ENCODE assay signal across 25 cellular contexts in the genomic region with DNA sequence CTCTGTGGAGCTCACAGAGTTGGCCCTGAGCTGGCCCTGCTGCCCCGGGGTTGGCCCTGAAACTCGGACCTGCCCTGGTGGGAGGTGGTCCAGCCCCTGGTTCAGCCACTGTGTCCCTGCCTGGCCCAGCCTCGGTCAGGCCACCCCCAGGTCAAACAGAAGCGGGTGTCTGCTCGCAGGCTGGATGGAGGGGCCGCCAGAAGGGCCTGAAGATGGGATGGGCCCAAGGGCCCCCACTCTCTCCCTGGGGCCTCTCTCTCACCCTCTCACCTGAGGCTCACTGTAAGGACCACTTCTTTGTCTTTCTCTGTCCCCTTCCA. TPM values are rescaled to one million over a fixed set of nuclear protein-coding genes. Genes with fewer than 3 reads are reported as not detected.
DNase-seq lines count a peak whose midpoint lies in the region; ATAC-seq and TF ChIP-seq lines count a peak whose summit lies in the region.
"Had no signal": no experiment of that assay in that cellular context is flagged by ENCODE, and none has a peak within 500 bp of the region (broad histone marks: within the 10 kb centered on the region; RNA-seq: fewer than 3 reads in every experiment).

No MANE protein-coding gene starts in this region.

- H3K4me1 ChIP-seq in HUES48 (ENCODE audit: control insufficient read depth, insufficient read depth, low read length) (peaks cover 32% of the 10 kb centered on the region), iPS-18a (ENCODE audit: control insufficient read depth, low read depth, low read length) (peaks cover 28% of the 10 kb centered on the region)
- H3K4me1 ChIP-seq: uterus had no signal

- H3K36me3 ChIP-seq in HUES48 (ENCODE audit: control insufficient read depth, insufficient read depth, low read length) (no peaks in the 10 kb centered on the region), iPS-18a (ENCODE audit: control insufficient read depth, low read depth, low read length) (no peaks in the 10 kb centered on the region)
- H3K36me3 ChIP-seq: uterus had no signal

- peak overlapping the region; percentile 98 for H3K27ac Mint-ChIP-seq in WTC11
- no peak overlapping the region for H3K27ac Mint-ChIP-seq in stimulated activated effector memory CD8-positive, alpha-beta T cell treated with anti-CD3 and anti-CD28 coated beads, Interleukin-12 subunit alpha, Interleukin-12 subunit beta, amount 100 ng/mL, for 72 hours
- no peak overlapping the region for H3K27ac Mint-ChIP-seq in effector memory CD8-positive, alpha-beta T cell
- H3K27ac Mint-ChIP-seq: activated CD8-positive, alpha-beta T cell treated with anti-CD3 and anti-CD28 coated beads, Interleukin-2, amount 10 ng/mL, durations not matched to agents 7 days and 5 days; activated naive CD8-positive, alpha-beta T cell; HFFc6; T-helper 17 cell had no signal

- H3K27me3 ChIP-seq in HUES48 (ENCODE audit: control insufficient read depth, insufficient read depth, low read length), result no peaks in the 10 kb centered on the region
- no peaks in the 10 kb centered on the region for H3K27me3 ChIP-seq in iPS-18a (ENCODE audit: control insufficient read depth, insufficient read depth, low read length)
- H3K27me3 ChIP-seq: sigmoid colon, uterus had no signal

- H3K9me3 ChIP-seq in HUES48 (ENCODE audit: control insufficient read depth, insufficient read depth, low read length) (no peaks in the 10 kb centered on the region), iPS-18a (ENCODE audit: control insufficient read depth, low read depth, low read length) (no peaks in the 10 kb centered on the region)
- H3K9me3 ChIP-seq: sigmoid colon, uterus had no signal

- CTCF ChIA-PET in WTC11 (lab: Charles Lee), result interaction anchor here (0.7 to 3.7 kb wide), 19 partner anchors 9 to 171 kb away, joined by 3 to 28 read pairs (median 5); partner anchors contain the start of gene B3GNT7

- H3K27ac ChIP-seq in HUES48 (ENCODE audit: low read depth, low read length) (peak overlapping the region; percentile 95), iPS-18a (ENCODE audit: low read length) (peak overlapping the region; percentile 54)
- H3K27ac ChIP-seq: sigmoid colon, SK-N-MC, uterus had no signal

- peaks cover 7% of the 10 kb centered on the region for H3K36me3 Mint-ChIP-seq in WTC11
- H3K36me3 Mint-ChIP-seq in stimulated activated effector memory CD8-positive, alpha-beta T cell treated with anti-CD3 and anti-CD28 coated beads, Interleukin-12 subunit alpha, Interleukin-12 subunit beta, amount 100 ng/mL, for 72 hours, result no peaks in the 10 kb centered on the region
- H3K36me3 Mint-ChIP-seq in effector memory CD8-positive, alpha-beta T cell (ENCODE audit: insufficient read depth), result no peaks in the 10 kb centered on the region
- H3K36me3 Mint-ChIP-seq: activated naive CD8-positive, alpha-beta T cell had no signal

- peak overlapping the region; percentile 41; the same call in 1 of the 2 replicates for H3K4me3 ChIP-seq in HUES48 (ENCODE audit: low read depth, low read length)
- H3K4me3 ChIP-seq in iPS-18a (ENCODE audit: low read length), result peak overlapping the region; percentile 29
- H3K4me3 ChIP-seq: K562, sigmoid colon, SK-N-MC, uterus had no signal

- ATAC-seq in WTC11 (peak; percentile 36), GM21825 (IDR thresholded peaks at IDR 0.05; ENCODE audit: unreplicated experiment) (no peak)
- ATAC-seq in stimulated activated effector memory CD8-positive, alpha-beta T cell treated with anti-CD3 and anti-CD28 coated beads, Interleukin-12 subunit alpha, Interleukin-12 subunit beta, amount 100 ng/mL, for 72 hours, result peak; percentile 27
- ATAC-seq in effector memory CD8-positive, alpha-beta T cell (replicated peaks), result no peak
- ATAC-seq: activated CD8-positive, alpha-beta T cell treated with anti-CD3 and anti-CD28 coated beads, Interleukin-2, amount 10 ng/mL, durations not matched to agents 7 days and 5 days; K562; T-helper 17 cell had no signal

- POLR2A ChIA-PET in WTC11 (lab: Charles Lee), result interaction anchor here (0.7 to 1.5 kb wide), 4 partner anchors 8 to 81 kb away, joined by 3 to 15 read pairs (median 4); no protein-coding TSS in a partner anchor

- peaks cover 71% of the 10 kb centered on the region for H3K4me1 Mint-ChIP-seq in WTC11
- H3K4me1 Mint-ChIP-seq in stimulated activated effector memory CD8-positive, alpha-beta T cell treated with anti-CD3 and anti-CD28 coated beads, Interleukin-12 subunit alpha, Interleukin-12 subunit beta, amount 100 ng/mL, for 72 hours, result no peaks in the 10 kb centered on the region
- peaks cover 0 to 2% of the 10 kb centered on the region in 2 donors for H3K4me1 Mint-ChIP-seq in effector memory CD8-positive, alpha-beta T cell (ENCODE audit: low read depth in 2 of 2)
- H3K4me1 Mint-ChIP-seq: T-helper 17 cell had no signal

- H3K27me3 Mint-ChIP-seq in WTC11 (ENCODE audit: low read depth), result no peaks in the 10 kb centered on the region
- no peaks in the 10 kb centered on the region for H3K27me3 Mint-ChIP-seq in effector memory CD8-positive, alpha-beta T cell
- H3K27me3 Mint-ChIP-seq: activated naive CD8-positive, alpha-beta T cell; T-helper 17 cell had no signal

- H3K4me3 Mint-ChIP-seq in WTC11, result peak overlapping the region; percentile 36
- H3K4me3 Mint-ChIP-seq in stimulated activated effector memory CD8-positive, alpha-beta T cell treated with anti-CD3 and anti-CD28 coated beads, Interleukin-12 subunit alpha, Interleukin-12 subunit beta, amount 100 ng/mL, for 72 hours, result no peak overlapping the region
- no peak overlapping the region for H3K4me3 Mint-ChIP-seq in effector memory CD8-positive, alpha-beta T cell
- H3K4me3 Mint-ChIP-seq: activated CD8-positive, alpha-beta T cell treated with anti-CD3 and anti-CD28 coated beads, Interleukin-2, amount 10 ng/mL, durations not matched to agents 7 days and 5 days; activated naive CD8-positive, alpha-beta T cell; HFFc6; T-helper 17 cell had no signal

- no peak for TF ChIP-seq CTCF in WTC11 (IDR thresholded peaks at IDR 0.05)

- no peaks in the 10 kb centered on the region for H3K9me3 Mint-ChIP-seq in WTC11
- H3K9me3 Mint-ChIP-seq in stimulated activated effector memory CD8-positive, alpha-beta T cell treated with anti-CD3 and anti-CD28 coated beads, Interleukin-12 subunit alpha, Interleukin-12 subunit beta, amount 100 ng/mL, for 72 hours, result no peaks in the 10 kb centered on the region
- H3K9me3 Mint-ChIP-seq in effector memory CD8-positive, alpha-beta T cell, result no peaks in the 10 kb centered on the region
- H3K9me3 Mint-ChIP-seq: HFFc6 had no signal

- peak overlapping the region; percentile 49 for H3K9ac ChIP-seq in HUES48 (ENCODE audit: low read depth, low read length)
- H3K9ac ChIP-seq in iPS-18a (ENCODE audit: low read length), result peak overlapping the region; percentile 43

- peak; percentile 39 for DNase-seq in WTC11 (ENCODE audit: low spot score)
- DNase-seq in stimulated activated effector memory CD8-positive, alpha-beta T cell treated with anti-CD3 and anti-CD28 coated beads, Interleukin-12 subunit alpha, Interleukin-12 subunit beta, amount 100 ng/mL, for 72 hours (ENCODE audit: low spot score in 2 of 2), result no peak
- no peak for DNase-seq in NCI-H226
- DNase-seq in effector memory CD8-positive, alpha-beta T cell, result no peak
- DNase-seq: activated CD8-positive, alpha-beta T cell treated with anti-CD3 and anti-CD28 coated beads, Interleukin-2, amount 10 ng/mL, durations not matched to agents 7 days and 5 days; activated effector memory CD4-positive, alpha-beta T cell treated with Interleukin-2 at 50 U/mL for 16 hours; Calu3; DND-41; HFFc6; NCI-H1417; NCI-H2029 treated with DMSO at 0.1 percent for 48 hours; NCI-H345; NCI-H748 treated with DMSO at 0.1 percent for 48 hours; RPMI8226; sigmoid colon; stimulated activated CD4-positive, alpha-beta T cell treated with anti-CD3 and anti-CD28 coated beads, Interleukin-4, amount 100 ng/mL, for 24 hours; stimulated activated naive CD4-positive, alpha-beta T cell; T-helper 17 cell; uterus had no signal

TF ChIP-seq in WTC11, 78 proteins besides CTCF, POLR2A, EP300 and RAD21 (continues in another document):
- TF ChIP-seq, protein P1, sequence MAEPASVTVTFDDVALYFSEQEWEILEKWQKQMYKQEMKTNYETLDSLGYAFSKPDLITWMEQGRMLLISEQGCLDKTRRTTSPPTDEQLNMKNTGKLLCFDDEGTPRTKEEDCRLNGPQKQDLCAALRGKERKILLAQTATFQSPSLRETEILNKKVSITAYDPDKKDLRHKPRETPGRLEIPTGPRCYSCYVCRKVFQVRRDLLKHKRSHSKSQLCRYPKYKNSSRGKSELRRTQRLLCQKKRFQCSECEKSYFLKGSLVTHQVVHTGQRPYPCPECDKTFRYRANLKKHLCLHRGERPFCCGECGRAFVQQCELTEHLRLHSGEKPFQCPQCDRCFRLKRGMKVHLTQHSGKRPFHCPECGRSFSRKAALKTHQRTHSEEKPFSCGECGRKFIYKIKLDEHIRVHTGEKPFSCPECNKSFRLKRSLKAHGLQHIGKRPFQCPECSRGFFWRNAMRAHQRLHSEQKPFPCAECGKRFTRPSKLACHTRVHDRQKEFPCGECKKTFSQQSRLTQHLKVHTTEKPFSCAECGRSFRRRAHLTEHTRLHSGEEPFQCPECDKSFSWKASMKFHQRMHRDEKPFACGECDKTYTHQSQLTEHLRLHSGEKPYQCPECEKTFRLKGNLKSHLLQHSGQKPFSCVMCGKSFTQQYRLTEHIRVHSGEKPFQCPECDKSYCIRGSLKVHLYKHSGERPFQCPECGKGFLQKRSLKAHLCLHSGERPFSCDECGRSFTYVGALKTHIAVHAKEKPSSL (CRISPR knock-in tag; conservative IDR thresholded peaks at IDR 0.05), result no peak
- TF ChIP-seq FOXP1 (CRISPR knock-in tag; IDR thresholded peaks at IDR 0.05; ENCODE audit: borderline replicate concordance), result no peak
- TF ChIP-seq RORB (CRISPR knock-in tag; IDR thresholded peaks at IDR 0.05), result no peak

RNA-seq across cellular contexts. Expression of gene B3GNT7, which starts 25.1 kb away (rescaled TPM):
- 151 to 197 TPM (median 194 TPM) in 3 replicates for total RNA-seq in WTC11 (2021)

Comparison
In these comparisons a context has a peak if more than half of its experiments do, and no peak if none do; other contexts are left out.
1. ATAC-seq: peak in WTC11 (single experiment) and stimulated activated effector memory CD8-positive, alpha-beta T cell treated with anti-CD3 and anti-CD28 coated beads, Interleukin-12 subunit alpha, Interleukin-12 subunit beta, amount 100 ng/mL, for 72 hours (single experiment); none in GM21825 (single experiment) and effector memory CD8-positive, alpha-beta T cell (single experiment).